ENCODE assay signal across 11 cellular contexts in the genomic region with DNA sequence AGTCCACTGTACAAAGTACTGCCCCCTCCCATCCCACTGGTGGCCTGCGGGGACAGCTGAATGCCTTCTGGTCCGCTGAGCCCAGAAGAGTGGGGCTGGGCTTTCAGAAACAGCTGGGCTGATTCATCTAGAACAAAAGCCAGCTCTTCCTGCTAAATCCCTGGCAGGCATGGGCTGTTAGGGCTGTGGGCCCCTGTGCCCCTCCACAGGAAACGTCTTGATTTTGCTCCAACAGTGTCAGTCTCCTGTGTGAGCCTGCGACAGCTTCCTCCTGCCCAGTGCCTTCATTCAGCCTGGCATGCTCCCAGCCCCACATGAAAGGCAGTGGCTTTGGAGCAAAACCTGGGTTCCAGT. TPM values are rescaled to one million over a fixed set of nuclear protein-coding genes. Genes with fewer than 3 reads are reported as not detected.
A peak's percentile ranks its signal among the peaks of the same experiment; 100 is the strongest.
DNase-seq lines count a peak whose midpoint lies in the region.
"Had no signal": no experiment of that assay in that cellular context is flagged by ENCODE, and none has a peak within 500 bp of the region (broad histone marks: within the 10 kb centered on the region; RNA-seq: fewer than 3 reads in every experiment).

No MANE protein-coding gene starts in this region.

- peak overlapping the region in 1 of 2 experiments; percentile 68 for H3K4ac ChIP-seq in mesenchymal stem cell (ENCODE audit: low read depth in 1 of 2, low read length in 2 of 2)

- H3K9me3 ChIP-seq in mesenchymal stem cell (ENCODE audit: control insufficient read depth, low read length): no peaks in the 10 kb centered on the region
- H3K9me3 ChIP-seq: lower lobe of right lung had no signal

- intact Hi-C loops in activated CD4-positive, alpha-beta memory T cell treated with anti-CD3 and anti-CD28 coated beads for 36 hours (cut with micrococcal nuclease): no loop called here

- H4K8ac ChIP-seq in mesenchymal stem cell (ENCODE audit: low read length): peak overlapping the region; percentile 90

- no peaks in the 10 kb centered on the region for H3K4me1 Mint-ChIP-seq in activated naive CD8-positive, alpha-beta T cell treated with anti-CD3 and anti-CD28 coated beads for 36 hours
- H3K4me1 Mint-ChIP-seq in activated CD4-positive, alpha-beta memory T cell treated with anti-CD3 and anti-CD28 coated beads for 36 hours (ENCODE audit: low read depth): no peaks in the 10 kb centered on the region

- H2BK12ac ChIP-seq in mesenchymal stem cell (ENCODE audit: low read length in 2 of 2): no peak overlapping the region

- H2BK15ac ChIP-seq in mesenchymal stem cell (ENCODE audit: low read depth, poor library complexity, severe bottlenecking): peak overlapping the region; percentile 6

- peaks cover 6% of the 10 kb centered on the region for H3K4me1 ChIP-seq in mesenchymal stem cell (ENCODE audit: control insufficient read depth, insufficient read depth, low read depth, low read length)
- H3K4me1 ChIP-seq: lower lobe of right lung had no signal

- peaks cover 4% of the 10 kb centered on the region for H3K27me3 Mint-ChIP-seq in activated naive CD8-positive, alpha-beta T cell treated with anti-CD3 and anti-CD28 coated beads for 36 hours
- H3K27me3 Mint-ChIP-seq in activated CD4-positive, alpha-beta memory T cell treated with anti-CD3 and anti-CD28 coated beads for 36 hours: no peaks in the 10 kb centered on the region

- H3K79me1 ChIP-seq in mesenchymal stem cell (replicated peaks; ENCODE audit: low read length, poor library complexity, severe bottlenecking): no peaks in the 10 kb centered on the region

- no peak overlapping the region for H3K4me3 ChIP-seq in mesenchymal stem cell (ENCODE audit: insufficient read depth in 1 of 2, low read depth in 1 of 2, low read length in 2 of 2)
- H3K4me3 ChIP-seq: lower lobe of right lung had no signal

- POLR2A ChIA-PET in activated CD4-positive, alpha-beta memory T cell treated with anti-CD3 and anti-CD28 coated beads for 36 hours (lab: Charles Lee): interaction anchor here (0.8 kb wide), 1 partner anchor 10 kb away, joined by 3 read pairs; no protein-coding TSS in a partner anchor

- H3K27ac ChIP-seq in caudate nucleus (ENCODE audit: low read depth, low read length) (peak overlapping the region; percentile 76), mesenchymal stem cell (ENCODE audit: low read length, poor library complexity, severe bottlenecking) (no peak overlapping the region)
- H3K27ac ChIP-seq: brain microvascular endothelial cell, lower lobe of right lung had no signal

- H3K36me3 ChIP-seq in mesenchymal stem cell (ENCODE audit: control insufficient read depth in 1 of 2, insufficient read depth in 2 of 2, low read depth in 1 of 2, low read length in 2 of 2): no peaks in the 10 kb centered on the region
- H3K36me3 ChIP-seq: brain microvascular endothelial cell, lower lobe of right lung had no signal

- no peak overlapping the region for H4K91ac ChIP-seq in mesenchymal stem cell (ENCODE audit: low read length)

- CTCF ChIA-PET in activated CD4-positive, alpha-beta memory T cell treated with anti-CD3 and anti-CD28 coated beads for 36 hours (lab: Charles Lee): interaction anchor here (0.7 to 4.8 kb wide), 2 partner anchors 17 to 26 kb away, joined by 5 to 16 read pairs; no protein-coding TSS in a partner anchor

- no peak overlapping the region for H2BK5ac ChIP-seq in mesenchymal stem cell (ENCODE audit: low read depth, low read length, poor library complexity, severe bottlenecking)

- H2AK5ac ChIP-seq in mesenchymal stem cell (ENCODE audit: low read length, severe bottlenecking): no peak overlapping the region

- H3K9ac ChIP-seq in mesenchymal stem cell (ENCODE audit: low read length): peak overlapping the region; percentile 39

- no peak overlapping the region for H3K23ac ChIP-seq in mesenchymal stem cell (ENCODE audit: low read length in 2 of 2)

- H2BK120ac ChIP-seq in mesenchymal stem cell (ENCODE audit: low read depth, low read length): no peak overlapping the region

- H3K36me3 Mint-ChIP-seq in activated naive CD8-positive, alpha-beta T cell treated with anti-CD3 and anti-CD28 coated beads for 36 hours: no peaks in the 10 kb centered on the region
- no peaks in the 10 kb centered on the region for H3K36me3 Mint-ChIP-seq in activated CD4-positive, alpha-beta memory T cell treated with anti-CD3 and anti-CD28 coated beads for 36 hours

- no peak overlapping the region for H3K4me2 ChIP-seq in mesenchymal stem cell (ENCODE audit: low read length, poor library complexity, severe bottlenecking)

- H3K18ac ChIP-seq in mesenchymal stem cell (ENCODE audit: low read depth in 1 of 2, low read length in 2 of 2): no peak overlapping the region

- no peak overlapping the region for H3K4me3 Mint-ChIP-seq in activated naive CD8-positive, alpha-beta T cell treated with anti-CD3 and anti-CD28 coated beads for 36 hours
- H3K4me3 Mint-ChIP-seq in activated CD4-positive, alpha-beta memory T cell treated with anti-CD3 and anti-CD28 coated beads for 36 hours: no peak overlapping the region

- H2AFZ ChIP-seq in mesenchymal stem cell (ENCODE audit: low read depth, low read length): no peak overlapping the region

- no peak overlapping the region for H3K27ac Mint-ChIP-seq in activated naive CD8-positive, alpha-beta T cell treated with anti-CD3 and anti-CD28 coated beads for 36 hours
- H3K27ac Mint-ChIP-seq in activated CD4-positive, alpha-beta memory T cell treated with anti-CD3 and anti-CD28 coated beads for 36 hours: no peak overlapping the region

- H3K27me3 ChIP-seq in mesenchymal stem cell (ENCODE audit: control insufficient read depth in 1 of 2, insufficient read depth in 1 of 2, low read length in 2 of 2): peaks cover 0 to 4% of the 10 kb centered on the region in 2 experiments
- H3K27me3 ChIP-seq: brain microvascular endothelial cell had no signal

- DNase-seq in Ammon's horn (ENCODE audit: low spot score): peak; percentile 92
- peak; percentile 28 for DNase-seq in NCI-H1092 (lab: John Stamatoyannopoulos, UW)
- DNase-seq in caudate nucleus (lab: John Stamatoyannopoulos, UW): peak in 54 of 61 donors; percentile 37 to 91 (median 75)
- peak; percentile 35 for DNase-seq in mesenchymal stem cell
- no peak for DNase-seq in ureter (ENCODE audit: low spot score)
- no peak for DNase-seq in activated CD4-positive, alpha-beta T cell treated with anti-CD3 and anti-CD28 coated beads for 48 hours
- DNase-seq in activated naive CD8-positive, alpha-beta T cell treated with anti-CD3 and anti-CD28 coated beads for 36 hours: no peak
- no peak for DNase-seq in activated CD4-positive, alpha-beta memory T cell treated with anti-CD3 and anti-CD28 coated beads for 36 hours
- DNase-seq: brain microvascular endothelial cell, KG1, lower lobe of right lung had no signal

- H3K9me3 Mint-ChIP-seq in activated naive CD8-positive, alpha-beta T cell treated with anti-CD3 and anti-CD28 coated beads for 36 hours: no peaks in the 10 kb centered on the region
- no peaks in the 10 kb centered on the region for H3K9me3 Mint-ChIP-seq in activated CD4-positive, alpha-beta memory T cell treated with anti-CD3 and anti-CD28 coated beads for 36 hours

- no peak overlapping the region for H3K14ac ChIP-seq in mesenchymal stem cell (ENCODE audit: low read length in 2 of 2)

- 13% methylated on average over 4 of the region's 4 CpGs for WGBS in mesenchymal stem cell

RNA-seq across cellular contexts. Expression of gene GSN, which starts 6.9 kb away (rescaled TPM):
- 196 TPM for polyA plus RNA-seq in mesenchymal stem cell (2013, experiment 1 of 2)
- 192 TPM for polyA plus RNA-seq in mesenchymal stem cell (2013, experiment 2 of 2)
- 510 TPM for total RNA-seq in ureter
- 1 to 10 TPM; 1.7 to 1.8 TPM for total RNA-seq in activated naive CD8-positive, alpha-beta T cell treated with anti-CD3 and anti-CD28 coated beads for 36 hours
- 1 to 10 TPM; 2.6 to 2.9 TPM for total RNA-seq in activated CD4-positive, alpha-beta memory T cell treated with anti-CD3 and anti-CD28 coated beads for 36 hours

RNA-seq across cellular contexts. Expression of gene RAB14, which starts 59.4 kb away (rescaled TPM):
- polyA plus RNA-seq in mesenchymal stem cell (2013, experiment 1 of 2): 40.1 TPM
- polyA plus RNA-seq in mesenchymal stem cell (2013, experiment 2 of 2): 41.9 TPM
- 115 TPM for total RNA-seq in ureter
- 10 to 100 TPM; 58.4 to 61.0 TPM for total RNA-seq in activated naive CD8-positive, alpha-beta T cell treated with anti-CD3 and anti-CD28 coated beads for 36 hours
- 10 to 100 TPM; 58.2 to 58.5 TPM for total RNA-seq in activated CD4-positive, alpha-beta memory T cell treated with anti-CD3 and anti-CD28 coated beads for 36 hours

Comparison
In these comparisons a context has a peak if more than half of its experiments do, and no peak if none do; other contexts are left out.
1. DNase-seq: peak in Ammon's horn (single experiment), NCI-H1092 (single experiment), caudate nucleus (54 of 61) and mesenchymal stem cell (single experiment); none in ureter (single experiment), activated CD4-positive, alpha-beta T cell treated with anti-CD3 and anti-CD28 coated beads for 48 hours (single experiment), activated naive CD8-positive, alpha-beta T cell treated with anti-CD3 and anti-CD28 coated beads for 36 hours (single experiment) and activated CD4-positive, alpha-beta memory T cell treated with anti-CD3 and anti-CD28 coated beads for 36 hours (single experiment).
2. RNA of gene GSN, which starts 6.9 kb away (total RNA-seq): 510 TPM in ureter (single experiment); 2.6 to 2.9 TPM in activated CD4-positive, alpha-beta memory T cell treated with anti-CD3 and anti-CD28 coated beads for 36 hours and 1.7 to 1.8 TPM in activated naive CD8-positive, alpha-beta T cell treated with anti-CD3 and anti-CD28 coated beads for 36 hours; every median in the first group is over 100 times any median in the second.